ENCODE assay signal across 19 cellular contexts in genomic region chr3:195717416-195717815, GRCh38.
"Had no signal": no experiment of that assay in that cellular context is flagged by ENCODE, and none has a peak within 500 bp of the region (broad histone marks: within the 10 kb centered on the region; RNA-seq: fewer than 3 reads in every experiment).

No MANE protein-coding gene starts in this region.

- H3K27me3 ChIP-seq: ovary, thyroid gland, uterus had no signal

- H3K9me3 ChIP-seq: mucosa of descending colon, ovary, spleen, thyroid gland, uterus had no signal

- H3K4me1 ChIP-seq: foreskin keratinocyte, spleen, uterus had no signal

- H3K27ac Mint-ChIP-seq: activated naive CD8-positive, alpha-beta T cell; activated T-helper 1 cell treated with anti-CD3 and anti-CD28 coated beads, Interleukin-12 subunit alpha, Interleukin-12 subunit beta, Interleukin-2, Interleukin-4 antibody, amounts not matched to agents 30 ng/mL and 10 ng/mL and 1 ng/mL, durations not matched to agents 14 hours and 24 hours and 36 hours; dendritic cell treated with granulocyte-macrophage colony-stimulating factor and Interleukin-4, amounts not matched to agents 40 ng/mL and 50 ng/mL, for 4 days had no signal

- FAIRE-seq: bronchial epithelial cell, keratinocyte had no signal

- DNase-seq: activated CD4-positive, alpha-beta T cell treated with anti-CD3 and anti-CD28 coated beads for 1 hour; effector memory CD4-positive, alpha-beta T cell; glutamatergic neuron; naive B cell; ovary; spleen; stimulated activated naive CD4-positive, alpha-beta T cell; T-helper 1 cell; thyroid gland; uterus; WERI-Rb-1 had no signal

- H3K9me3 Mint-ChIP-seq: dendritic cell treated with granulocyte-macrophage colony-stimulating factor and Interleukin-4, amounts not matched to agents 40 ng/mL and 50 ng/mL, for 4 days had no signal

- H3K4me3 Mint-ChIP-seq: activated naive CD8-positive, alpha-beta T cell; activated T-helper 1 cell treated with anti-CD3 and anti-CD28 coated beads, Interleukin-12 subunit alpha, Interleukin-12 subunit beta, Interleukin-2, Interleukin-4 antibody, amounts not matched to agents 30 ng/mL and 10 ng/mL and 1 ng/mL, durations not matched to agents 14 hours and 24 hours and 36 hours; dendritic cell treated with granulocyte-macrophage colony-stimulating factor and Interleukin-4, amounts not matched to agents 40 ng/mL and 50 ng/mL, for 4 days; naive B cell; neural crest cell had no signal

- H3K36me3 ChIP-seq: ovary, uterus, WERI-Rb-1 had no signal

- H3K27ac ChIP-seq: foreskin keratinocyte, ovary, spleen, uterus, WERI-Rb-1 had no signal

- H3K27me3 Mint-ChIP-seq: activated naive CD8-positive, alpha-beta T cell; naive B cell had no signal

- H3K4me3 ChIP-seq: mucosa of descending colon, ovary, spleen, thyroid gland, uterus had no signal
